8 cellular contexts compared by ENCODE assay signal in genomic region chr16:56625943-56626654, GRCh38. TPM values are rescaled to one million over a fixed set of nuclear protein-coding genes. Genes with fewer than 3 reads are reported as not detected.
DNase-seq lines count a peak whose midpoint lies in the region; ATAC-seq and TF ChIP-seq lines count a peak whose summit lies in the region.

No MANE protein-coding gene starts in this region.

- no peak for TF ChIP-seq CTCF in fibroblast of pulmonary artery (IDR thresholded peaks at IDR 0.05; ENCODE audit: low read length, missing control alignments)
- no peak for TF ChIP-seq CTCF in osteoblast (IDR thresholded peaks at IDR 0.05; ENCODE audit: extremely low read depth, low read depth, low read length)

- ATAC-seq in GM18873 (IDR thresholded peaks at IDR 0.05; ENCODE audit: low FRiP score, unreplicated experiment) (no peak), GM18870 (IDR thresholded peaks at IDR 0.05; ENCODE audit: unreplicated experiment) (no peak), GM21737 (IDR thresholded peaks at IDR 0.05; ENCODE audit: unreplicated experiment) (no peak), HG02571 (IDR thresholded peaks at IDR 0.05; ENCODE audit: unreplicated experiment) (no peak)

- H3K79me2 ChIP-seq in GM23248 (ENCODE audit: insufficient read depth) (peaks cover 11% of the 10 kb centered on the region), osteoblast (ENCODE audit: insufficient read depth, low read length) (peaks cover 17% of the 10 kb centered on the region)

- H3K4me2 ChIP-seq in GM23248 (ENCODE audit: unreplicated experiment), result peak overlapping the region; percentile 98
- peak overlapping the region; percentile 97 for H3K4me2 ChIP-seq in osteoblast (ENCODE audit: insufficient read depth, low read length)

- no peaks in the 10 kb centered on the region for H3K9me2 ChIP-seq in GM23248 (ENCODE audit: insufficient read depth)

- no peaks in the 10 kb centered on the region for H3K9me3 ChIP-seq in GM23248 (ENCODE audit: low read depth)
- no peaks in the 10 kb centered on the region for H3K9me3 ChIP-seq in osteoblast (ENCODE audit: low read depth, low read length)

- H3K9ac ChIP-seq in GM23248, result peak overlapping the region; percentile 96

- H3K4me1 ChIP-seq in GM23248 (ENCODE audit: insufficient read depth) (peaks cover 4% of the 10 kb centered on the region; the same call in 1 of the 2 replicates), osteoblast (ENCODE audit: insufficient read depth, low read length) (peaks cover 13% of the 10 kb centered on the region)

- peak overlapping the region; percentile 89 for H2AFZ ChIP-seq in GM23248
- peak overlapping the region; percentile 87 for H2AFZ ChIP-seq in osteoblast (ENCODE audit: low read length)

- DNase-seq in GM23248 (peak; percentile 94), SW480 (ENCODE audit: low spot score) (peak; percentile 43), fibroblast of pulmonary artery (ENCODE audit: low read depth) (peak; percentile 79), osteoblast (ENCODE audit: insufficient read length, low spot score, missing footprints) (peak; percentile 96)

- H4K20me1 ChIP-seq in GM23248 (ENCODE audit: insufficient read depth) (no peaks in the 10 kb centered on the region), osteoblast (ENCODE audit: insufficient read depth, low read length) (peaks cover 4% of the 10 kb centered on the region)

- in situ Hi-C loops in GM23248 (cut with MboI), result no loop called here

- H3F3A ChIP-seq in GM23248 (ENCODE audit: insufficient read depth), result peaks cover 29% of the 10 kb centered on the region

- WGBS in GM23248 (ENCODE audit: low coverage in 1 of 2, low lambda C conversion rate in 2 of 2, missing lambda C conversion rate in 2 of 2), 2 experiments, result 8% methylated on average over 16 of the region's 16 CpGs

- no peaks in the 10 kb centered on the region for H3K27me3 ChIP-seq in GM23248 (replicated peaks; ENCODE audit: insufficient read depth)
- no peaks in the 10 kb centered on the region for H3K27me3 ChIP-seq in osteoblast (ENCODE audit: insufficient read depth, low read length)

- peak overlapping the region; percentile 98 for H3K27ac ChIP-seq in GM23248
- H3K27ac ChIP-seq in osteoblast (ENCODE audit: low read depth, low read length), result peak overlapping the region; percentile 97

- peak overlapping the region; percentile 91 for H3K4me3 ChIP-seq in GM23248
- H3K4me3 ChIP-seq in fibroblast of pulmonary artery (replicated peaks; ENCODE audit: low read depth, low read length), result peak overlapping the region; percentile 66
- H3K4me3 ChIP-seq in osteoblast (ENCODE audit: insufficient read depth, low read length), result peak overlapping the region; percentile 86

- H3K36me3 ChIP-seq in GM23248 (ENCODE audit: low read depth), result no peaks in the 10 kb centered on the region
- no peaks in the 10 kb centered on the region for H3K36me3 ChIP-seq in osteoblast (ENCODE audit: insufficient read depth, low read length)

RNA-seq across cellular contexts. Expression of gene MT1E, which starts 0.5 kb away (rescaled TPM):
- total RNA-seq in GM23248 (2014; rRNA removed; shearing (Covaris generic)), result 178 TPM in 2 replicates
- polyA plus RNA-seq in GM23248 (2016; fragmentation: Nextera tagmentation; extraction: Ambion mirVana), result 329 and 352 TPM in 2 replicates
- total RNA-seq in osteoblast, result 105 and 119 TPM in 2 replicates

RNA-seq across cellular contexts. Expression of gene MT1M, which starts 6.4 kb away (rescaled TPM):
- 3.8 and 8.2 TPM in 2 replicates for total RNA-seq in GM23248 (2014; rRNA removed; shearing (Covaris generic))
- 15.2 and 20.1 TPM in 2 replicates for polyA plus RNA-seq in GM23248 (2016; fragmentation: Nextera tagmentation; extraction: Ambion mirVana)
- total RNA-seq in osteoblast, result 8.5 and 8.7 TPM in 2 replicates

RNA-seq across cellular contexts. Expression of gene MT1A, which starts 12.4 kb away (rescaled TPM):
- total RNA-seq in GM23248 (2014; rRNA removed; shearing (Covaris generic)), result not detected in 2 replicates
- 2.3 and 3.3 TPM in 2 replicates for polyA plus RNA-seq in GM23248 (2016; fragmentation: Nextera tagmentation; extraction: Ambion mirVana)
- total RNA-seq in osteoblast, result 0.59 TPM in 1 of 2 replicates, not detected in the other

RNA-seq across cellular contexts. Expression of gene MT2A, which starts 17.7 kb away (rescaled TPM):
- 109 and 211 TPM in 2 replicates for total RNA-seq in GM23248 (2014; rRNA removed; shearing (Covaris generic))
- 3,414 and 3,441 TPM in 2 replicates for polyA plus RNA-seq in GM23248 (2016; fragmentation: Nextera tagmentation; extraction: Ambion mirVana)
- total RNA-seq in osteoblast, result 33.7 and 43.9 TPM in 2 replicates

RNA-seq across cellular contexts. Expression of gene MT1B, which starts 25.6 kb away (rescaled TPM):
- total RNA-seq in GM23248 (2014; rRNA removed; shearing (Covaris generic)), result not detected in 2 replicates
- polyA plus RNA-seq in GM23248 (2016; fragmentation: Nextera tagmentation; extraction: Ambion mirVana), result not detected in 2 replicates
- not detected in 2 replicates for total RNA-seq in osteoblast

Comparison
In these comparisons a context has a peak if more than half of its experiments do, and no peak if none do; other contexts are left out.
1. DNase-seq: peak in every context shown above with its lines; median percentile 96 in osteoblast; 94 in GM23248; 79 in fibroblast of pulmonary artery; 43 in SW480.